8 cellular contexts compared by ENCODE assay signal in genomic region chr6:128990915-128991314, GRCh38.
"Had no signal": no experiment of that assay in that cellular context is flagged by ENCODE, and none has a peak within 500 bp of the region (broad histone marks: within the 10 kb centered on the region; RNA-seq: fewer than 3 reads in every experiment).

No MANE protein-coding gene starts in this region.

- H3K4me3 ChIP-seq: GM12878 had no signal

- ATAC-seq: GM12878 had no signal

- DNase-seq: GDM1, GF-D8 had no signal

- FAIRE-seq: G401.6, GM12878, GM12891, GM12892, GM18507, GM19239 had no signal
